Comparison of ENCODE assay signal across 15 cellular contexts in genomic region chr1:51127152-51127551, GRCh38. TPM values are rescaled to one million over a fixed set of nuclear protein-coding genes. Genes with fewer than 3 reads are reported as not detected.
"Had no signal": no experiment of that assay in that cellular context is flagged by ENCODE, and none has a peak within 500 bp of the region (broad histone marks: within the 10 kb centered on the region; RNA-seq: fewer than 3 reads in every experiment).

No MANE protein-coding gene starts in this region.

RNA-seq across cellular contexts. Expression of gene C1orf185, which starts 25.1 kb away (rescaled TPM):
- total RNA-seq: stomach, subcutaneous adipose tissue, suprapubic skin, temporal lobe, thoracic aorta, thyroid gland, tibial nerve, transverse colon, upper lobe of left lung, upper lobe of right lung, ureter, urinary bladder, uterus, vagina had no signal
- polyA plus RNA-seq: stomach, thymus, urinary bladder had no signal
